8 cellular contexts compared by ENCODE assay signal in genomic region chr19:49145485-49146407, GRCh38. TPM values are rescaled to one million over a fixed set of nuclear protein-coding genes. Genes with fewer than 3 reads are reported as not detected.
A peak's percentile ranks its signal among the peaks of the same experiment; 100 is the strongest.
DNase-seq lines count a peak whose midpoint lies in the region; ATAC-seq and TF ChIP-seq lines count a peak whose summit lies in the region.

No MANE protein-coding gene starts in this region.

- TF ChIP-seq CTCF in mucosa of descending colon (IDR thresholded peaks at IDR 0.05): peak; percentile 66

- H3K4me1 ChIP-seq in mucosa of descending colon (ENCODE audit: low read depth): peaks cover 24% of the 10 kb centered on the region

- DNase-seq in NOMO-1 (lab: John Stamatoyannopoulos, UW; ENCODE audit: unreplicated experiment in 2 of 2) (peak; percentile 25 to 63), NOMO-1 treated with dmso at 0.1 percent for 144 hours (lab: John Stamatoyannopoulos, UW; ENCODE audit: unreplicated experiment) (no peak), NCI-H748 (lab: John Stamatoyannopoulos, UW; ENCODE audit: unreplicated experiment) (peak; percentile 86), epidermal melanocyte (ENCODE audit: insufficient read length, low spot score) (peak; percentile 78), mucosa of descending colon (peak; percentile 80 to 91 (median 90)), NCI-H524 treated with DMSO at 0.1 percent for 48 hours (lab: John Stamatoyannopoulos, UW) (no peak)
- peak; percentile 97 for DNase-seq in activated CD8-positive, alpha-beta memory T cell treated with anti-CD3 and anti-CD28 coated beads, Interleukin-2, amount 50 U/mL, for 48 hours
- DNase-seq in stimulated activated CD8-positive, alpha-beta memory T cell treated with anti-CD3 and anti-CD28 coated beads, Interleukin-2, amount 100 ng/mL, for 48 hours (ENCODE audit: low read depth in 2 of 2): peak; percentile 76 to 79

- H3K9me3 ChIP-seq in mucosa of descending colon: no peaks in the 10 kb centered on the region

- peak; percentile 29 for ATAC-seq in mucosa of descending colon

- intact Hi-C loops in mucosa of descending colon (cut with DNase I, micrococcal nuclease): loop anchor here (10.0 kb wide), 1 partner anchor 51 kb away; no protein-coding TSS in a partner anchor

- H3K36me3 ChIP-seq in mucosa of descending colon (ENCODE audit: low read depth): no peaks in the 10 kb centered on the region

- H3K4me3 ChIP-seq in mucosa of descending colon: no peak overlapping the region

RNA-seq across cellular contexts. Expression of gene HRC, which starts 9.4 kb away (rescaled TPM):
- total RNA-seq in mucosa of descending colon: 1 to 10 TPM in 2 of 3 donors, under 1 TPM in 1; 0.73 to 1.9 (median 1.2) TPM

RNA-seq across cellular contexts. Expression of gene TRPM4, which starts 11.8 kb away (rescaled TPM):
- 100 to 1,000 TPM; 182 to 398 (median 274) TPM for total RNA-seq in mucosa of descending colon

RNA-seq across cellular contexts. Expression of gene PPFIA3, which starts 26.4 kb away (rescaled TPM):
- total RNA-seq in mucosa of descending colon: 10 to 100 TPM; 15.1 to 21.4 (median 19.6) TPM

RNA-seq across cellular contexts. Expression of gene C19orf73, which starts 26.8 kb away (rescaled TPM):
- total RNA-seq in mucosa of descending colon: 1 to 10 TPM; 1.8 to 3.2 (median 2.1) TPM

RNA-seq across cellular contexts. Expression of gene LIN7B, which starts 31.6 kb away (rescaled TPM):
- 10 to 100 TPM in 2 of 3 donors, 1 to 10 TPM in 1; 7.2 to 20.4 (median 11.7) TPM for total RNA-seq in mucosa of descending colon

Comparison
In these comparisons a context has a peak if more than half of its experiments do, and no peak if none do; other contexts are left out.
1. DNase-seq: peak in NOMO-1 (2 of 2), NCI-H748 (single experiment), activated CD8-positive, alpha-beta memory T cell treated with anti-CD3 and anti-CD28 coated beads, Interleukin-2, amount 50 U/mL, for 48 hours (single experiment), epidermal melanocyte (single experiment), mucosa of descending colon (3 of 3) and stimulated activated CD8-positive, alpha-beta memory T cell treated with anti-CD3 and anti-CD28 coated beads, Interleukin-2, amount 100 ng/mL, for 48 hours (2 of 2); none in NOMO-1 treated with dmso at 0.1 percent for 144 hours (single experiment) and NCI-H524 treated with DMSO at 0.1 percent for 48 hours (single experiment).